Comparison of ENCODE assay signal across 27 cellular contexts in genomic region chr4:81131066-81131465, GRCh38.
"Had no signal": no experiment of that assay in that cellular context is flagged by ENCODE, and none has a peak within 500 bp of the region (broad histone marks: within the 10 kb centered on the region; RNA-seq: fewer than 3 reads in every experiment).

No MANE protein-coding gene starts in this region.

- H3K4me1 Mint-ChIP-seq: naive thymus-derived CD4-positive, alpha-beta T cell; natural killer cell had no signal

- H3K27me3 Mint-ChIP-seq: stimulated activated naive B cell treated with anti-CD40 and anti-IgM and Interleukin-4, amounts not matched to agents 10 μg/mL and 1 μg/mL and 100 μg/mL, for 72 hours had no signal

- H3K27ac Mint-ChIP-seq: naive thymus-derived CD4-positive, alpha-beta T cell; natural killer cell; nephron; stimulated activated naive B cell treated with anti-CD40 and anti-IgM and Interleukin-4, amounts not matched to agents 10 μg/mL and 1 μg/mL and 100 μg/mL, for 72 hours; stimulated activated naive CD8-positive, alpha-beta T cell treated with anti-CD3 and anti-CD28 coated beads, Interleukin-15, Interleukin-2, amounts not matched to agents 100 ng/mL and 50 ng/mL, for 24 hours had no signal

- H3K4me1 ChIP-seq: pancreas, psoas muscle, right lobe of liver, spleen, stomach, thyroid gland, tibial nerve, upper lobe of left lung had no signal

- H3K4me2 ChIP-seq: smooth muscle cell had no signal

- H3K36me3 Mint-ChIP-seq: natural killer cell had no signal

- H3K27me3 ChIP-seq: neutrophil, pancreas, right lobe of liver, sigmoid colon, spleen, thyroid gland, tibial nerve, upper lobe of left lung, vagina had no signal

- H3K9me3 Mint-ChIP-seq: stimulated activated naive CD8-positive, alpha-beta T cell treated with anti-CD3 and anti-CD28 coated beads, Interleukin-15, Interleukin-2, amounts not matched to agents 100 ng/mL and 50 ng/mL, for 24 hours had no signal

- H3K27ac ChIP-seq: neutrophil, pancreas, psoas muscle, right lobe of liver, sigmoid colon, spleen, stomach, thoracic aorta, thyroid gland, tibial nerve, upper lobe of left lung, vagina had no signal

- H3K4me3 ChIP-seq: pancreas, psoas muscle, right lobe of liver, sigmoid colon, smooth muscle cell, spleen, stomach, thoracic aorta, thyroid gland, tibial nerve, upper lobe of left lung, vagina had no signal

- H3K36me3 ChIP-seq: neutrophil, pancreas, right lobe of liver, sigmoid colon, spleen, stomach, thoracic aorta, thyroid gland, tibial nerve, upper lobe of left lung, vagina had no signal

- ATAC-seq: naive thymus-derived CD4-positive, alpha-beta T cell; natural killer cell; pancreas; psoas muscle; right cardiac atrium; right lobe of liver; stimulated activated naive B cell treated with anti-CD40 and anti-IgM and Interleukin-4, amounts not matched to agents 10 μg/mL and 1 μg/mL and 100 μg/mL, for 72 hours had no signal

- H3K4me3 Mint-ChIP-seq: naive thymus-derived CD4-positive, alpha-beta T cell; natural killer cell; nephron; stimulated activated naive B cell treated with anti-CD40 and anti-IgM and Interleukin-4, amounts not matched to agents 10 μg/mL and 1 μg/mL and 100 μg/mL, for 72 hours; stimulated activated naive CD8-positive, alpha-beta T cell treated with anti-CD3 and anti-CD28 coated beads, Interleukin-15, Interleukin-2, amounts not matched to agents 100 ng/mL and 50 ng/mL, for 24 hours had no signal

- FAIRE-seq: pancreas had no signal

- H3K9me3 ChIP-seq: neutrophil, pancreas, psoas muscle, right lobe of liver, sigmoid colon, stomach, thoracic aorta, thyroid gland, tibial nerve, upper lobe of left lung, vagina had no signal

- DNase-seq: naive thymus-derived CD4-positive, alpha-beta T cell; natural killer cell; nucleus accumbens; pancreas; psoas muscle; right cardiac atrium; right lobe of liver; sigmoid colon; spleen; stimulated activated CD4-positive, alpha-beta T cell treated with anti-CD3 and anti-CD28 coated beads, Interleukin-12 subunit alpha, Interleukin-12 subunit beta, amount 100 ng/mL, for 4 hours; stimulated activated CD4-positive, alpha-beta T cell treated with anti-CD3 and anti-CD28 coated beads, Interleukin-1b, Interleukin-23, amount 100 ng/mL, for 48 hours; stimulated activated CD4-positive, alpha-beta T cell treated with anti-CD3 and anti-CD28 coated beads, Interleukin-4, amount 100 ng/mL, for 1 hour; stimulated activated CD4-positive, alpha-beta T cell treated with anti-CD3 and anti-CD28 coated beads, Interleukin-4, amount 100 ng/mL, for 4 hours; stimulated activated CD8-positive, alpha-beta memory T cell treated with anti-CD3 and anti-CD28 coated beads, Interleukin-4, amount 100 ng/mL, for 48 hours; stimulated activated naive B cell treated with anti-CD40 and anti-IgM and Interleukin-4, amounts not matched to agents 10 μg/mL and 1 μg/mL and 100 μg/mL, for 72 hours; stimulated activated naive CD4-positive, alpha-beta T cell treated with Interleukin-2 at 50 U/mL for 16 hours; stomach; thyroid gland; trophoblast cell; upper lobe of left lung had no signal
